ENCODE assay signal across 26 cellular contexts in the genomic region with DNA sequence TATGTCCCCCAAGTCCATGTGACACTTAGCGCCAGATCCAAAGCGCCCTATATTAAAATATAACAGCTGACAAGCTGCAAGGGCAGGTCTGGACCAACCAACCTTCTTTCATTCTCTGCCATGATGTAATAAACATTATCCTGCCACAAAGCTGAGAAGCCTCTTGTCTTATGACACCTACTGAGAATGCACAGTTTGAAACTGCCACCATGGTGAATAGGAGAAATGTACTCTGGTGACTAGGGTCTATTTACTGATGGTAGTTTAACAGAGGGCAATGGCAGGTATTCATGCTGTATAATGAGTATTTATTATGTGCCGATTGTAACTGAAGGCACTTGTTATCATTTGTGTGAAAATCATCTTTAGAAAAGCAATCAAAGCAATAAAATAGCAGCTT.
"Had no signal": no experiment of that assay in that cellular context is flagged by ENCODE, and none has a peak within 500 bp of the region (broad histone marks: within the 10 kb centered on the region; RNA-seq: fewer than 3 reads in every experiment).

No MANE protein-coding gene starts in this region.

- H3K9ac ChIP-seq: SK-N-SH had no signal

- DNase-seq: activated CD4-positive, alpha-beta memory T cell treated with anti-CD3 and anti-CD28 coated beads for 36 hours; activated CD4-positive, alpha-beta T cell treated with anti-CD3 and anti-CD28 coated beads, Interleukin-2, amount 10 ng/mL, durations not matched to agents 7 days and 5 days; activated CD4-positive, CD25-positive, alpha-beta regulatory T cell; activated CD8-positive, alpha-beta memory T cell treated with anti-CD3 and anti-CD28 coated beads for 24 hours; activated gamma-delta T cell; activated naive CD4-positive, alpha-beta T cell treated with anti-CD3 and anti-CD28 coated beads for 36 hours; activated T-cell treated with anti-CD3 and anti-CD28 coated beads, Interleukin-2, amount 50 U/mL, for 4 hours; amygdala; KG1; MG63; MV-4-11; NCI-H1092 treated with DMSO at 0.1 percent for 48 hours; NCI-H1436 treated with DMSO at 0.1 percent for 48 hours; NCI-H1930; NCI-H446; NCI-H524; NCI-H82; Peyer's patch; Right ventricle myocardium superior; SJCRH30; SK-N-SH; T-helper 1 cell had no signal

- H3K4me1 ChIP-seq: Peyer's patch, SJCRH30 had no signal

- FAIRE-seq: astrocyte had no signal

- ATAC-seq: activated T-cell treated with anti-CD3 and anti-CD28 coated beads, Interleukin-2, amount 50 U/mL, for 4 hours; activated T-helper 17 cell treated with anti-CD3 and anti-CD28 coated beads, Interleukin-2, amount 50 U/mL, for 72 hours had no signal

- H3K4me2 ChIP-seq: SK-N-SH had no signal

- H3K27me3 ChIP-seq: Peyer's patch, SJCRH30 had no signal

- H3K9me3 ChIP-seq: MG63, Peyer's patch, SJCRH30, SK-N-SH had no signal

- H3K36me3 ChIP-seq: MG63, Peyer's patch, SJCRH30 had no signal

- H3K4me3 ChIP-seq: MG63, Peyer's patch, SJCRH30 had no signal

- H3K27ac ChIP-seq: Peyer's patch, RWPE1, SJCRH30, VCaP had no signal
